Comparison of ENCODE assay signal across 20 cellular contexts in the genomic region with DNA sequence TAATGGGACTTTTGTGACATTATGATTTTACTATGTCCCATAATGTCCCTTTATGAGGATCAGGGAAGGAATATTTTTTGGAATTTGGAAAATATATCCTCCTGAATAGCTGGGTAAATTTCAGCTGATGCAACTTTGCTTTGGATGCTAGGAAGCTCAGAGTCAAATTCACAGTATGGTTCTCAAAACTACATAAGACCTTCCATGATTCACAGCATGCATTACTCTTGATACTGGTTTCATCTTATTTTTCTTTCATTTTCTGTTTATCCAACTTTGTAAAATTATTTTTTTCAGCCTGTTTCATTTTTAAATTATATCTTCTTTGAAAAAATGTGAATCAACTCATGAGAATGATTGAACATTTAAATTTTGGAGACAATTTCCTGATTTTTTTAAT.
"Had no signal": no experiment of that assay in that cellular context is flagged by ENCODE, and none has a peak within 500 bp of the region (broad histone marks: within the 10 kb centered on the region; RNA-seq: fewer than 3 reads in every experiment).

No MANE protein-coding gene starts in this region.

- ATAC-seq: activated naive CD4-positive, alpha-beta T cell treated with anti-CD3 and anti-CD28 coated beads, Interleukin-2, amount 50 U/mL, for 72 hours; PC-3; T-cell had no signal

- H3K27ac Mint-ChIP-seq: activated CD4-positive, alpha-beta memory T cell treated with anti-CD3 and anti-CD28 coated beads, Interleukin-2, amount 10 ng/mL, durations not matched to agents 7 days and 5 days; activated naive CD4-positive, alpha-beta T cell treated with anti-CD3 and anti-CD28 coated beads, Interleukin-2, amount 50 U/mL, for 72 hours had no signal

- H3K36me3 ChIP-seq: SJSA1, WERI-Rb-1 had no signal

- H3K27ac ChIP-seq: SJSA1, WERI-Rb-1 had no signal

- H3K4me3 ChIP-seq: SJSA1 had no signal

- H3K27me3 Mint-ChIP-seq: activated CD4-positive, alpha-beta memory T cell treated with anti-CD3 and anti-CD28 coated beads, Interleukin-2, amount 10 ng/mL, durations not matched to agents 7 days and 5 days; T-cell had no signal

- H3K9me3 ChIP-seq: SJSA1 had no signal

- H3K4me1 ChIP-seq: SJSA1 had no signal

- H3K4me3 Mint-ChIP-seq: activated CD4-positive, alpha-beta memory T cell treated with anti-CD3 and anti-CD28 coated beads, Interleukin-2, amount 10 ng/mL, durations not matched to agents 7 days and 5 days; T-cell had no signal

- DNase-seq: activated CD4-positive, alpha-beta memory T cell treated with anti-CD3 and anti-CD28 coated beads, Interleukin-2, amount 10 ng/mL, durations not matched to agents 7 days and 5 days; activated CD4-positive, alpha-beta T cell treated with anti-CD3 and anti-CD28 coated beads, Interleukin-2, amount 50 U/mL, for 1 hour; activated CD8-positive, alpha-beta memory T cell treated with anti-CD3 and anti-CD28 coated beads, Interleukin-2, amount 50 U/mL, for 48 hours; activated T-cell treated with anti-CD3 and anti-CD28 coated beads, Interleukin-2, amount 50 U/mL, for 1 hour; anterior cingulate cortex; cerebellar nuclear complex; KBM-7; MV-4-11; NCI-H1092 treated with DMSO at 0.1 percent for 48 hours; NCI-H1417 treated with DMSO at 0.1 percent for 48 hours; NCI-H1694; NCI-H2029 treated with DMSO at 0.1 percent for 48 hours; NCI-H345; NCI-H510A; PC-3; SHP77; T-cell; WERI-Rb-1 had no signal

- H3K27me3 ChIP-seq: SJSA1 had no signal
